8 cellular contexts compared by ENCODE assay signal in genomic region chr3:58824285-58824684, GRCh38.
DNase-seq lines count a peak whose midpoint lies in the region; ATAC-seq and TF ChIP-seq lines count a peak whose summit lies in the region.

No MANE protein-coding gene starts in this region.

- H3K9ac ChIP-seq in OCI-LY1 (ENCODE audit: low read length) (no peak overlapping the region), liver (ENCODE audit: low read depth in 1 of 2, low read length in 2 of 2) (no peak overlapping the region)

- no peaks in the 10 kb centered on the region for H4K20me1 ChIP-seq in OCI-LY1 (ENCODE audit: insufficient read depth, low read length)

- H3K9me2 ChIP-seq in OCI-LY1 (ENCODE audit: low read depth, low read length): no peaks in the 10 kb centered on the region

- H3K9me3 ChIP-seq in Caco-2 (no peaks in the 10 kb centered on the region), OCI-LY1 (ENCODE audit: low read length) (no peaks in the 10 kb centered on the region), liver (ENCODE audit: control insufficient read depth in 4 of 4, low read length in 3 of 4) (no peaks in the 10 kb centered on the region)

- H3K27me3 ChIP-seq in Caco-2 (replicated peaks; ENCODE audit: control insufficient read depth, insufficient read depth, low read length) (no peaks in the 10 kb centered on the region), OCI-LY1 (ENCODE audit: insufficient read depth, low read length) (no peaks in the 10 kb centered on the region), liver (ENCODE audit: control insufficient read depth in 4 of 4, insufficient read depth in 4 of 4, low read length in 3 of 4) (no peaks in the 10 kb centered on the region)

- no TSS peak for BruUV-seq in Caco-2 (replicated peaks; lab: Mats Ljungman, UMichigan)

- WGBS in liver: 32% methylated on average over 7 of the region's 7 CpGs

- intact Hi-C loops in Caco-2 (cut with micrococcal nuclease; ENCODE audit: unreplicated experiment): loop anchor here (1.0 kb wide), 1 partner anchor 226 kb away; the partner anchor contains the start of gene CFAP20DC

- H3K4me3 ChIP-seq in Caco-2 (ENCODE audit: low read depth, low read length) (no peak overlapping the region), OCI-LY1 (ENCODE audit: low read depth, low read length, poor library complexity, severe bottlenecking) (no peak overlapping the region), liver (ENCODE audit: low read depth in 1 of 3, low read length in 3 of 3) (no peak overlapping the region)

- H2AFZ ChIP-seq in OCI-LY1 (ENCODE audit: low read length): no peak overlapping the region

- no peaks in the 10 kb centered on the region for H3F3A ChIP-seq in OCI-LY1 (ENCODE audit: insufficient read depth, low read length)

- H3K79me2 ChIP-seq in OCI-LY1 (ENCODE audit: insufficient read depth, low read length): no peaks in the 10 kb centered on the region

- peaks cover 2% of the 10 kb centered on the region for H3K27me3 Mint-ChIP-seq in Caco-2 (ENCODE audit: insufficient read depth, unreplicated experiment)

- CTCF ChIA-PET in Caco-2 (lab: Charles Lee): interaction anchor here (0.6 to 1.3 kb wide), 2 partner anchors 228 to 412 kb away, joined by 3 to 6 read pairs; no protein-coding TSS in a partner anchor

- no peak overlapping the region for H3K4me2 ChIP-seq in OCI-LY1 (ENCODE audit: low read length)

- peaks cover 6% of the 10 kb centered on the region for H3K4me1 Mint-ChIP-seq in Caco-2 (ENCODE audit: low read depth, unreplicated experiment)

- ATAC-seq in HG02885 (IDR thresholded peaks at IDR 0.05; ENCODE audit: poor library complexity, unreplicated experiment) (no peak), GM21717 (IDR thresholded peaks at IDR 0.05; ENCODE audit: unreplicated experiment) (no peak), GM18909 (IDR thresholded peaks at IDR 0.05; ENCODE audit: poor library complexity, unreplicated experiment) (no peak)

- H3K4me1 ChIP-seq in Caco-2: no peaks in the 10 kb centered on the region; the same call in 1 of the 2 replicates
- H3K4me1 ChIP-seq in OCI-LY1 (ENCODE audit: insufficient read depth, low read length, severe bottlenecking): no peaks in the 10 kb centered on the region
- no peaks in the 10 kb centered on the region for H3K4me1 ChIP-seq in liver (ENCODE audit: control insufficient read depth in 4 of 4, insufficient read depth in 4 of 4, low read length in 3 of 4)

- H3K4me3 Mint-ChIP-seq in Caco-2 (ENCODE audit: unreplicated experiment): no peak overlapping the region

- no peaks in the 10 kb centered on the region for H3K36me3 Mint-ChIP-seq in Caco-2 (ENCODE audit: insufficient read depth, unreplicated experiment)

- peak; percentile 43 to 56 for TF ChIP-seq CTCF in Caco-2 (IDR thresholded peaks at IDR 0.05; ENCODE audit: insufficient read depth in 1 of 2, low read depth in 1 of 2, low read length in 1 of 2, severe bottlenecking in 1 of 2, unreplicated experiment in 1 of 2)
- TF ChIP-seq CTCF in OCI-LY1 (IDR thresholded peaks at IDR 0.05; ENCODE audit: low read length): peak; percentile 71
- TF ChIP-seq CTCF in liver (IDR thresholded peaks at IDR 0.05; ENCODE audit: low read depth, low read length, missing input control): peak; percentile 38

- POLR2A ChIA-PET in Caco-2 (lab: Charles Lee): no interaction called here

- TF ChIP-seq RAD21 in liver (IDR thresholded peaks at IDR 0.05): peak; percentile 72 to 82

- H3K27ac ChIP-seq in OCI-LY1 (ENCODE audit: low read depth, low read length, poor library complexity, severe bottlenecking): no peak overlapping the region
- no peak overlapping the region for H3K27ac ChIP-seq in caudate nucleus (ENCODE audit: low read depth, low read length)
- H3K27ac ChIP-seq in liver (ENCODE audit: low read depth in 1 of 2, low read length in 2 of 2): no peak overlapping the region

- H3K36me3 ChIP-seq in Caco-2 (ENCODE audit: control insufficient read depth, insufficient read depth, low read length) (no peaks in the 10 kb centered on the region), OCI-LY1 (ENCODE audit: insufficient read depth, low read length) (no peaks in the 10 kb centered on the region), liver (ENCODE audit: control insufficient read depth in 4 of 4, insufficient read depth in 3 of 4, low read depth in 1 of 4, low read length in 3 of 4) (no peaks in the 10 kb centered on the region)

- DNase-seq in Caco-2 (peak; percentile 47 to 48), HCEC 1CT (peak; percentile 60), caudate nucleus (lab: John Stamatoyannopoulos, UW) (peak in 52 of 61 donors; percentile 1 to 87 (median 24))

- no peak overlapping the region for H3K27ac Mint-ChIP-seq in Caco-2 (ENCODE audit: unreplicated experiment)

- H3K9me3 Mint-ChIP-seq in Caco-2 (ENCODE audit: unreplicated experiment): no peaks in the 10 kb centered on the region

TF ChIP-seq in liver, 16 proteins besides CTCF, POLR2A, EP300 and RAD21:
- TF ChIP-seq HNF4G (IDR thresholded peaks at IDR 0.05) (no peak), REST (IDR thresholded peaks at IDR 0.05) (no peak), NR2F2 (IDR thresholded peaks at IDR 0.05) (no peak), JUND (IDR thresholded peaks at IDR 0.05) (no peak), TAF1 (conservative IDR thresholded peaks at IDR 0.05) (no peak), ZBTB33 (IDR thresholded peaks at IDR 0.05) (no peak), MAX (IDR thresholded peaks at IDR 0.05) (no peak), ATF3 (IDR thresholded peaks at IDR 0.05) (no peak), SP1 (IDR thresholded peaks at IDR 0.05) (no peak), YY1 (IDR thresholded peaks at IDR 0.05) (no peak), FOXA2 (IDR thresholded peaks at IDR 0.05) (no peak), FOXA1 (IDR thresholded peaks at IDR 0.05) (no peak), RXRA (IDR thresholded peaks at IDR 0.05) (no peak), GABPA (IDR thresholded peaks at IDR 0.05 in 1 of 2, conservative IDR thresholded peaks at IDR 0.05 in 1 of 2) (no peak), EGR1 (IDR thresholded peaks at IDR 0.05; ENCODE audit: low read depth in 2 of 2) (no peak), HNF4A (conservative IDR thresholded peaks at IDR 0.05) (no peak)
